8 cellular contexts compared by ENCODE assay signal in the genomic region with DNA sequence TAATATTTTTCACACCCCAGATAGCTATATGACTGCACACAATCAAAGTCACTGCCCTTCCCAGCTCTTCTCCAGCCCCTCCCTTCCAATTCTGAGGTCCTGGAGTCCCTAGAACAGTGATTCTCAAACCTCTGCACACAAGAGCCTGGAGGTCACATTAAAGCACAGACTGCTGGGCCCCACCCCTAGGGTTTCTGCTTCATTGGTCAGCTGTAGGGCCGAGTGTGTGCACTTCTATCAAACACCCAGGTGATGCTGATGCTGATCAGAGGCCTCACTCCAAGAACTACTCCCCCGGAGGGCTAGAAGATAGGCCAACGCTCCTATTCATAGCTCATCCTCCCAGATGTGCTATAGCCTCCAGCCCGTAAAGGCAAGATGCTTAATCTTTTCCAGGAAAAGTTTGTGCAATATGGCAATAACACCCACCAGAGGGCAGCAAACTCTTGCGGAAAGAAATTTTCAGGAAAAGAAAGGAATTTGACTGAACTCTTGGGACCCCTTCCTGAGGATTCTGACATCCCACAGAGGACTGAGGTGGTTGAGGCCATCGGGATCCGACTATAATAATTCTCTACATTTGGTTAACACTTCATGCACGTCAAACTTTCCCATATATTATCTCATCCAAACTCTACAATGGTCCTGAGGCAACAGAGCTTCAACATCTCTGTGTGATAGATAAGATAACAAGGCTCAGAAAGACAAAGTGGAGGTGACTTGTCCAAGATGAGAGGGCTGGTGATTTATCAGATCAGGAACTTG.
DNase-seq lines count a peak whose midpoint lies in the region; ATAC-seq and TF ChIP-seq lines count a peak whose summit lies in the region.

No MANE protein-coding gene starts in this region.

- TF ChIP-seq CTCF in SK-N-SH (IDR thresholded peaks at IDR 0.05) = peak; percentile 91
- TF ChIP-seq CTCF in fibroblast of pulmonary artery (IDR thresholded peaks at IDR 0.05; ENCODE audit: low read length, missing control alignments) = peak; percentile 76
- peak; percentile 83 for TF ChIP-seq CTCF in osteoblast (IDR thresholded peaks at IDR 0.05; ENCODE audit: extremely low read depth, low read depth, low read length)

- H3K36me3 ChIP-seq in SK-N-SH (replicated peaks in 1 of 2; ENCODE audit: control insufficient read depth in 1 of 2, insufficient read depth in 2 of 2, low read length in 1 of 2) (no peaks in the 10 kb centered on the region), osteoblast (ENCODE audit: insufficient read depth, low read length) (no peaks in the 10 kb centered on the region)

- H3K9me3 ChIP-seq in SK-N-SH = no peaks in the 10 kb centered on the region
- no peaks in the 10 kb centered on the region for H3K9me3 ChIP-seq in osteoblast (ENCODE audit: low read depth, low read length)

- no peak overlapping the region for H3K4me3 ChIP-seq in SK-N-SH (ENCODE audit: low read depth in 2 of 2, low read length in 1 of 2)
- no peak overlapping the region for H3K4me3 ChIP-seq in fibroblast of pulmonary artery (replicated peaks; ENCODE audit: low read depth, low read length)
- H3K4me3 ChIP-seq in osteoblast (ENCODE audit: insufficient read depth, low read length) = no peak overlapping the region

- no peak overlapping the region for H3K9ac ChIP-seq in SK-N-SH

- in situ Hi-C loops in KBM-7 (cut with MboI; ENCODE audit: low pct_unique_long_range_greater_than_20kb, low sequenced_read_pairs) = loop anchor here (25.0 kb wide), 1 partner anchor 459 kb away; no protein-coding TSS in a partner anchor

- H3K27ac ChIP-seq in SK-N-SH (ENCODE audit: low read depth in 2 of 2, low read length in 1 of 2) (no peak overlapping the region), osteoblast (ENCODE audit: low read depth, low read length) (no peak overlapping the region)

- 4% methylated on average over 8 of the region's 8 CpGs for WGBS in SK-N-SH (ENCODE audit: low lambda C conversion rate)

- 0 out of 4 replicates have a peak, but pooled peaks of 1 of the 2 experiments have one; percentile 13 for TF ChIP-seq EP300 in SK-N-SH (IDR thresholded peaks at IDR 0.05; ENCODE audit: borderline replicate concordance in 1 of 2, low read depth in 1 of 2, low read length in 1 of 2)

- peaks cover 0 to 7% of the 10 kb centered on the region in 2 experiments; a peak in 1 of 4 replicates for H3K4me1 ChIP-seq in SK-N-SH (ENCODE audit: control insufficient read depth in 1 of 2, insufficient read depth in 2 of 2, low read depth in 1 of 2, low read length in 1 of 2)
- H3K4me1 ChIP-seq in osteoblast (ENCODE audit: insufficient read depth, low read length) = no peaks in the 10 kb centered on the region

- ATAC-seq in GM21423 (IDR thresholded peaks at IDR 0.05; ENCODE audit: unreplicated experiment) = no peak

- POLR2A ChIA-PET in SK-N-SH (lab: Yijun Ruan, JAX) = interaction anchor here (0.6 to 1.6 kb wide), 4 partner anchors 16 to 1337 kb away, joined by 4 to 10 read pairs (median 5); no protein-coding TSS in a partner anchor

- H3F3A ChIP-seq in SK-N-SH (replicated peaks; ENCODE audit: insufficient read depth) = no peaks in the 10 kb centered on the region

- H4K20me1 ChIP-seq in SK-N-SH (ENCODE audit: insufficient read depth) (no peaks in the 10 kb centered on the region), osteoblast (ENCODE audit: insufficient read depth, low read length) (no peaks in the 10 kb centered on the region)

- H3K27me3 ChIP-seq in SK-N-SH (ENCODE audit: insufficient read depth) (no peaks in the 10 kb centered on the region; the same call in 1 of the 2 replicates), osteoblast (ENCODE audit: insufficient read depth, low read length) (peaks cover 19% of the 10 kb centered on the region)

- H2AFZ ChIP-seq in SK-N-SH (ENCODE audit: low read depth) = no peak overlapping the region
- no peak overlapping the region for H2AFZ ChIP-seq in osteoblast (ENCODE audit: low read length)

- H3K79me2 ChIP-seq in SK-N-SH (ENCODE audit: insufficient read depth) (no peaks in the 10 kb centered on the region), osteoblast (ENCODE audit: insufficient read depth, low read length) (no peaks in the 10 kb centered on the region)

- no peak overlapping the region for H3K4me2 ChIP-seq in SK-N-SH
- no peak overlapping the region for H3K4me2 ChIP-seq in osteoblast (ENCODE audit: insufficient read depth, low read length)

- no peaks in the 10 kb centered on the region for H3K9me2 ChIP-seq in SK-N-SH

- CTCF ChIA-PET in SK-N-SH (lab: Yijun Ruan, JAX) = interaction anchor here (0.6 to 14.2 kb wide), 78 partner anchors 8 to 809 kb away, joined by 3 to 446 read pairs (median 4); partner anchors contain the start of gene PKDCC

- DNase-seq in DMS153 (lab: John Stamatoyannopoulos, UW) (peak; percentile 10), DMS153 treated with DMSO at 0.1 percent for 48 hours (lab: John Stamatoyannopoulos, UW; ENCODE audit: unreplicated experiment) (no peak), KBM-7 (peak; percentile 53), SK-N-SH (peak; percentile 71), fibroblast of pulmonary artery (ENCODE audit: low read depth) (peak; percentile 72), osteoblast (ENCODE audit: insufficient read length, low spot score, missing footprints) (peak; percentile 71), GM19240 (ENCODE audit: insufficient read length, low spot score) (no peak)

- TF ChIP-seq RAD21 in SK-N-SH (IDR thresholded peaks at IDR 0.05; ENCODE audit: low read length) = peak; percentile 99

TF ChIP-seq in SK-N-SH, 30 proteins besides CTCF, POLR2A, EP300 and RAD21:
- TF ChIP-seq GATA2 (CRISPR knock-in tag; IDR thresholded peaks at IDR 0.05) (peak; percentile 55), RCOR1 (IDR thresholded peaks at IDR 0.05; ENCODE audit: low read length) (peak; percentile 39; the same call in 1 of the 2 replicates), SMC3 (IDR thresholded peaks at IDR 0.05; ENCODE audit: low read depth, low read length) (peak; percentile 95), JUND (IDR thresholded peaks at IDR 0.05) (no peak)
TF ChIP-seq in SK-N-SH: peak in this region for 3.

Comparison
In these comparisons a context has a peak if more than half of its experiments do, and no peak if none do; other contexts are left out.
1. DNase-seq: peak in DMS153 (single experiment), KBM-7 (single experiment), SK-N-SH (single experiment), fibroblast of pulmonary artery (single experiment) and osteoblast (single experiment); none in DMS153 treated with DMSO at 0.1 percent for 48 hours (single experiment) and GM19240 (single experiment).
2. Peak in every context shown above with its lines, with median percentiles within 50 percentile points of each other: CTCF ChIP-seq.